14 cellular contexts compared by ENCODE assay signal in the genomic region with DNA sequence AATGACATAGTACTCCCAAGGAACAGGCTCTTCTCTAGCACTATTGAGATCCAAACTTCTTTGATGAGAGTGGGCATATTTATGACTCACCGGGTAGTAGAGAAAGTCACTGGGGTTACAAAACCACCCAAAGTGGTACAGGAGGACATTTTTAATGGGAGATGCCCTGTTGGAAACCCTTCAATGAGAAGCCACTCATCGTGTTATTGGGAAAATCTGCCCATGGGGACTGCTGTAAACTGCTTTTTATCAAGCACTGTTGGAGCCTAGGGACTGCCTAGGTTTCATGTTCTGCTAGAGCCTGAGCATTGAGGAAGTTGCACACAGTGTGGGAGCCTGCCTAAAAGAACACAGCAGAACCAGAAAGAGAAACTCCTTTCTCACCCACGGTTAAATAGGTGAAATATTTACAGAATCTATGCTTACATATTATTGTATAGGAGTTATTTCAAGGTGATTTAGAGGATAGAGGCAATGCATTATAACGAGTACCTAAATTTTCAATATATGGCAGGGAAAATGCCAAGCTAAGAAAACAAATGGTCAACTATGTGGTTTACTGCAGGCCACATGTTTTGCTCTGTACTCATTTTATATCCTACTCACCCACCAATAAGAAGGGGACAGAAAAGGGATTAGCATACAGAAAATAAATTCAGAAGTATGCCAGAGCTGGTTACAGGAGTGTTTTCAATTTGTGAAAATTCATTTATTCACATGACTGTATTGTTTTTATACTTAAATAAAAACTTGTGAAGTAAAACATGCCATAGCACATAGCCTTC.
DNase-seq lines count a peak whose midpoint lies in the region; ATAC-seq lines count a peak whose summit lies in the region.
"Had no signal": no experiment of that assay in that cellular context is flagged by ENCODE, and none has a peak within 500 bp of the region (broad histone marks: within the 10 kb centered on the region; RNA-seq: fewer than 3 reads in every experiment).

No MANE protein-coding gene starts in this region.

- peak; percentile 61 to 67 for DNase-seq in Kasumi-1 (lab: John Stamatoyannopoulos, UW)
- DNase-seq in medulla oblongata (ENCODE audit: extremely low spot score) = peak; percentile 39
- no peak for DNase-seq in NCI-H1436 treated with DMSO at 0.1 percent for 48 hours (lab: John Stamatoyannopoulos, UW)
- DNase-seq in HPDE6-E6E7 (ENCODE audit: extremely low spot score) = no peak
- DNase-seq: activated CD4-positive, alpha-beta T cell treated with anti-CD3 and anti-CD28 coated beads, Interleukin-2, amount 10 ng/mL, durations not matched to agents 7 days and 5 days; activated naive CD4-positive, alpha-beta T cell; GDM1; heart right ventricle; left ventricle myocardium superior; NCI-H2081 had no signal

- ATAC-seq in GM18907 (IDR thresholded peaks at IDR 0.05; ENCODE audit: unreplicated experiment) (peak; percentile 73), HG02798 (IDR thresholded peaks at IDR 0.05; ENCODE audit: poor library complexity, unreplicated experiment) (peak; percentile 91), GM19467 (IDR thresholded peaks at IDR 0.05; ENCODE audit: unreplicated experiment) (no peak), GM19351 (IDR thresholded peaks at IDR 0.05; ENCODE audit: unreplicated experiment) (no peak)
- ATAC-seq: heart right ventricle, left ventricle myocardium superior had no signal

Comparison
In these comparisons a context has a peak if more than half of its experiments do, and no peak if none do; other contexts are left out.
1. ATAC-seq: peak in GM18907 (single experiment) and HG02798 (single experiment); none in GM19467 (single experiment) and GM19351 (single experiment).
2. DNase-seq: peak in Kasumi-1 (2 of 2) and medulla oblongata (single experiment); none in NCI-H1436 treated with DMSO at 0.1 percent for 48 hours (single experiment) and HPDE6-E6E7 (single experiment).